In genomic region chr7:100372694-100373093, GRCh38 we compare ENCODE assay signal across 1 cellular context.
TF ChIP-seq lines count a peak whose summit lies in the region.

No MANE protein-coding gene starts in this region.

TF ChIP-seq in IMR-90, 13 proteins besides CTCF, POLR2A, EP300 and RAD21:
- TF ChIP-seq CEBPB (IDR thresholded peaks at IDR 0.05; ENCODE audit: low read depth, low read length): no peak
- TF ChIP-seq MAFK (IDR thresholded peaks at IDR 0.05; ENCODE audit: low read depth, low read length): no peak
- no peak for TF ChIP-seq CHD1 (IDR thresholded peaks at IDR 0.05; ENCODE audit: low read depth, low read length)
- TF ChIP-seq RCOR1 (IDR thresholded peaks at IDR 0.05; ENCODE audit: insufficient replicate concordance, low read length): no peak
- no peak for TF ChIP-seq SMC3 (IDR thresholded peaks at IDR 0.05; ENCODE audit: low read depth, low read length)
- no peak for TF ChIP-seq FOS (IDR thresholded peaks at IDR 0.05; ENCODE audit: low read depth, low read length)
- no peak for TF ChIP-seq NFE2L2 (IDR thresholded peaks at IDR 0.05; ENCODE audit: low read depth, low read length)
- TF ChIP-seq USF2 (IDR thresholded peaks at IDR 0.05; ENCODE audit: low read depth, low read length): no peak
- TF ChIP-seq RFX5 (IDR thresholded peaks at IDR 0.05; ENCODE audit: low read depth, low read length): no peak
- TF ChIP-seq, protein P1, sequence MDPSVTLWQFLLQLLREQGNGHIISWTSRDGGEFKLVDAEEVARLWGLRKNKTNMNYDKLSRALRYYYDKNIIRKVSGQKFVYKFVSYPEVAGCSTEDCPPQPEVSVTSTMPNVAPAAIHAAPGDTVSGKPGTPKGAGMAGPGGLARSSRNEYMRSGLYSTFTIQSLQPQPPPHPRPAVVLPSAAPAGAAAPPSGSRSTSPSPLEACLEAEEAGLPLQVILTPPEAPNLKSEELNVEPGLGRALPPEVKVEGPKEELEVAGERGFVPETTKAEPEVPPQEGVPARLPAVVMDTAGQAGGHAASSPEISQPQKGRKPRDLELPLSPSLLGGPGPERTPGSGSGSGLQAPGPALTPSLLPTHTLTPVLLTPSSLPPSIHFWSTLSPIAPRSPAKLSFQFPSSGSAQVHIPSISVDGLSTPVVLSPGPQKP (IDR thresholded peaks at IDR 0.05; ENCODE audit: borderline replicate concordance, low read depth, low read length): no peak
- no peak for TF ChIP-seq MAZ (IDR thresholded peaks at IDR 0.05; ENCODE audit: borderline replicate concordance, low read depth, low read length)
- no peak for TF ChIP-seq MXI1 (IDR thresholded peaks at IDR 0.05; ENCODE audit: borderline replicate concordance, low read depth, low read length)
- no peak for TF ChIP-seq BHLHE40 (IDR thresholded peaks at IDR 0.05; ENCODE audit: low read depth, low read length)
